ENCODE assay signal across 9 cellular contexts in the genomic region with DNA sequence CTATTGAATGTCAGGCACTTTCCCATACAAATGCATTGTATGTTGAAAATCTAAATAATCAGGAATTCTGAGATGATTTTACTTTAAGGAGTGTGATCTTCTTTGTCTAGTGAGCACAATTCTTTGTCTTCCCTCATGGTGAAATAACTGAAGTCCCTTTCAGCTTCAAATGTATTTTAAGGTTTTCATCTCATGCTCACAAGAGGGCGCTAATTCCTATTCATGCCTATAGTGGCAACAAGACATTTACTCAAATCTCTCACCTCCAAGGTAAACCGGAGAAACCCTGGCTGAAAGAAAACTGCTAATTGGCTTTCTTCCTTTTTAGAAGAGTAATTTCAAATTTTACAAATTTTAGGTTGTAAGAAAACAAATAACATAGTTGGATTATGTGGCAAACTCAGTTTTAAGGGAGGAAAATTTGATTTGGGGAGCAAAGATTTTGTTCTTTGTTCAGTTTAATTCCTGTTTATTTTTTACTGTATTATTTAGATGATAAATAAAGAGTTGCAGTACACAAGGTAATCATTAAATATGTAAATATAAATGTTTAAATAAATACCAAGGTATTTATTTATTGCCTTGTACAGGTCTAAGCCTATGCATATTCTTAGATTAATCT.
DNase-seq lines count a peak whose midpoint lies in the region; ATAC-seq and TF ChIP-seq lines count a peak whose summit lies in the region.
"Had no signal": no experiment of that assay in that cellular context is flagged by ENCODE, and none has a peak within 500 bp of the region (broad histone marks: within the 10 kb centered on the region; RNA-seq: fewer than 3 reads in every experiment).

No MANE protein-coding gene starts in this region.

- peak; percentile 13 to 47 (median 46) for TF ChIP-seq CTCF in ascending aorta (IDR thresholded peaks at IDR 0.05)
- TF ChIP-seq CTCF in upper lobe of left lung (IDR thresholded peaks at IDR 0.05): peak; percentile 11 to 54 (median 34)

- no peaks in the 10 kb centered on the region for H3K4me1 ChIP-seq in ascending aorta
- no peaks in the 10 kb centered on the region for H3K4me1 ChIP-seq in upper lobe of left lung
- H3K4me1 ChIP-seq: BLaER1 had no signal

- H3K9me3 ChIP-seq in ascending aorta (no peaks in the 10 kb centered on the region), upper lobe of left lung (no peaks in the 10 kb centered on the region)

- no peak for TF ChIP-seq POLR2A in upper lobe of left lung (IDR thresholded peaks at IDR 0.05)

- no peaks in the 10 kb centered on the region for H3K27me3 ChIP-seq in ascending aorta
- no peaks in the 10 kb centered on the region for H3K27me3 ChIP-seq in upper lobe of left lung
- H3K27me3 ChIP-seq: BLaER1 had no signal

- TF ChIP-seq EP300 in upper lobe of left lung (IDR thresholded peaks at IDR 0.05): no peak

- H3K27ac ChIP-seq in ascending aorta (no peak overlapping the region), upper lobe of left lung (no peak overlapping the region)
- H3K27ac ChIP-seq: BLaER1 had no signal

- DNase-seq in NCI-H1436 treated with DMSO at 0.1 percent for 48 hours (lab: John Stamatoyannopoulos, UW) (peak; percentile 16), NCI-H1436 (lab: John Stamatoyannopoulos, UW) (no peak), NCI-H2227 treated with DMSO at 0.1 percent for 48 hours (lab: John Stamatoyannopoulos, UW) (peak; percentile 25), ascending aorta (ENCODE audit: low spot score in 2 of 2) (no peak), iPS-NIHi11 (ENCODE audit: low spot score) (peak; percentile 63), upper lobe of left lung (no peak)
- DNase-seq in activated CD4-positive, alpha-beta T cell treated with anti-CD3 and anti-CD28 coated beads for 1 hour: no peak

- no peak overlapping the region for H3K4me3 ChIP-seq in ascending aorta
- H3K4me3 ChIP-seq in upper lobe of left lung: no peak overlapping the region
- H3K4me3 ChIP-seq: BLaER1 had no signal

- intact Hi-C loops in ascending aorta (cut with DNase I): loop anchor here (1.0 kb wide), 1 partner anchor 288 kb away; no protein-coding TSS in a partner anchor

- H3K36me3 ChIP-seq in ascending aorta: no peaks in the 10 kb centered on the region
- no peaks in the 10 kb centered on the region for H3K36me3 ChIP-seq in upper lobe of left lung
- H3K36me3 ChIP-seq: BLaER1 had no signal

- ATAC-seq in HG02884 (IDR thresholded peaks at IDR 0.05; ENCODE audit: unreplicated experiment) (peak; percentile 84), upper lobe of left lung (ENCODE audit: low FRiP score in 2 of 2) (no peak)

- 5 to 11% methylated on average over 2 of the region's 2 CpGs for WGBS in upper lobe of left lung, 2 donors

Comparison
In these comparisons a context has a peak if more than half of its experiments do, and no peak if none do; other contexts are left out.
1. DNase-seq: peak in NCI-H1436 treated with DMSO at 0.1 percent for 48 hours (single experiment), NCI-H2227 treated with DMSO at 0.1 percent for 48 hours (single experiment) and iPS-NIHi11 (single experiment); none in NCI-H1436 (single experiment), ascending aorta (0 of 2), upper lobe of left lung (0 of 2) and activated CD4-positive, alpha-beta T cell treated with anti-CD3 and anti-CD28 coated beads for 1 hour (single experiment).